8 cellular contexts compared by ENCODE assay signal in genomic region chr1:116556289-116557006, GRCh38. TPM values are rescaled to one million over a fixed set of nuclear protein-coding genes. Genes with fewer than 3 reads are reported as not detected.
DNase-seq lines count a peak whose midpoint lies in the region; ATAC-seq lines count a peak whose summit lies in the region.

No MANE protein-coding gene starts in this region.

- peak; percentile 59 for ATAC-seq in GM21723 (IDR thresholded peaks at IDR 0.05; ENCODE audit: unreplicated experiment)

- DNase-seq in EL = peak; percentile 88
- DNase-seq in M059J (ENCODE audit: low read depth) = peak; percentile 99
- DNase-seq in activated T-cell treated with anti-CD3 and anti-CD28 coated beads for 4 hours = peak; percentile 26
- DNase-seq in cardiac septum (ENCODE audit: low spot score) = peak; percentile 78
- peak; percentile 50 for DNase-seq in stimulated activated CD8-positive, alpha-beta memory T cell treated with anti-CD3 and anti-CD28 coated beads, Interleukin-12 subunit alpha, Interleukin-12 subunit beta, amount 100 ng/mL, for 24 hours (ENCODE audit: extremely low read depth)
- DNase-seq in NCI-H2227 treated with DMSO at 0.1 percent for 48 hours (lab: John Stamatoyannopoulos, UW) = no peak
- DNase-seq in Ammon's horn (ENCODE audit: low spot score) = no peak

- intact Hi-C loops in cardiac septum (cut with DNase I) = no loop called here

RNA-seq across cellular contexts. Expression of gene CD58, which starts 14.4 kb away (rescaled TPM):
- total RNA-seq in M059J (2014; rRNA removed; shearing (Covaris generic)) = 73.2 and 87.1 TPM in 2 replicates
- total RNA-seq in cardiac septum = 25.3 TPM

Comparison
In these comparisons a context has a peak if more than half of its experiments do, and no peak if none do; other contexts are left out.
1. DNase-seq: peak in EL (single experiment), M059J (single experiment), activated T-cell treated with anti-CD3 and anti-CD28 coated beads for 4 hours (single experiment), cardiac septum (single experiment) and stimulated activated CD8-positive, alpha-beta memory T cell treated with anti-CD3 and anti-CD28 coated beads, Interleukin-12 subunit alpha, Interleukin-12 subunit beta, amount 100 ng/mL, for 24 hours (single experiment); none in NCI-H2227 treated with DMSO at 0.1 percent for 48 hours (single experiment) and Ammon's horn (single experiment).